ENCODE assay signal across 13 cellular contexts in genomic region chr17:65035704-65036103, GRCh38. TPM values are rescaled to one million over a fixed set of nuclear protein-coding genes. Genes with fewer than 3 reads are reported as not detected.
DNase-seq lines count a peak whose midpoint lies in the region; ATAC-seq and TF ChIP-seq lines count a peak whose summit lies in the region.
"Had no signal": no experiment of that assay in that cellular context is flagged by ENCODE, and none has a peak within 500 bp of the region (broad histone marks: within the 10 kb centered on the region; RNA-seq: fewer than 3 reads in every experiment).

No MANE protein-coding gene starts in this region.

- no peaks in the 10 kb centered on the region for H3K27me3 ChIP-seq in A673 (replicated peaks; ENCODE audit: insufficient read depth, low read depth, low read length, poor library complexity)
- H3K27me3 ChIP-seq in CD8-positive, alpha-beta T cell (ENCODE audit: insufficient read depth, low read length) = no peaks in the 10 kb centered on the region
- H3K27me3 ChIP-seq in adrenal gland = no peaks in the 10 kb centered on the region
- H3K27me3 ChIP-seq in naive thymus-derived CD4-positive, alpha-beta T cell (ENCODE audit: control insufficient read depth in 2 of 2, insufficient read depth in 2 of 2, low read length in 2 of 2) = no peaks in the 10 kb centered on the region
- H3K27me3 ChIP-seq: foreskin keratinocyte had no signal

- H3K36me3 ChIP-seq in A673 (ENCODE audit: insufficient read depth, low read length, poor library complexity, severe bottlenecking) (no peaks in the 10 kb centered on the region), adrenal gland (replicated peaks in 1 of 2) (no peaks in the 10 kb centered on the region)
- no peaks in the 10 kb centered on the region for H3K36me3 ChIP-seq in CD8-positive, alpha-beta T cell (ENCODE audit: insufficient read depth, low read length)
- no peaks in the 10 kb centered on the region for H3K36me3 ChIP-seq in naive thymus-derived CD4-positive, alpha-beta T cell (ENCODE audit: control insufficient read depth in 2 of 3, insufficient read depth in 3 of 3, low read length in 3 of 3)

- H3K4me1 ChIP-seq in A673 (ENCODE audit: insufficient read depth, low read length, poor library complexity, severe bottlenecking) (peaks cover 15% of the 10 kb centered on the region), adrenal gland (replicated peaks in 1 of 2) (peaks cover 28 to 67% of the 10 kb centered on the region in 2 donors)
- peaks cover 58% of the 10 kb centered on the region for H3K4me1 ChIP-seq in CD8-positive, alpha-beta T cell (ENCODE audit: insufficient read depth, low read length)
- peaks cover 31 to 40% of the 10 kb centered on the region in 2 donors for H3K4me1 ChIP-seq in naive thymus-derived CD4-positive, alpha-beta T cell (ENCODE audit: control insufficient read depth in 2 of 2, insufficient read depth in 2 of 2, low read length in 2 of 2)

- H3K4me1 Mint-ChIP-seq in CD8-positive, alpha-beta T cell (ENCODE audit: low read depth) = peaks cover 70% of the 10 kb centered on the region
- peaks cover 44 to 78% (median 66%) of the 10 kb centered on the region in 7 donors for H3K4me1 Mint-ChIP-seq in naive thymus-derived CD4-positive, alpha-beta T cell
- H3K4me1 Mint-ChIP-seq in HFFc6 (ENCODE audit: low read depth) = peaks cover 36% of the 10 kb centered on the region

- BruUV-seq in A673 (replicated peaks; lab: Mats Ljungman, UMichigan) = no TSS peak

- no peak for DNase-seq in A673 (ENCODE audit: low spot score)
- DNase-seq in CD8-positive, alpha-beta T cell = no peak
- DNase-seq in adrenal gland = no peak
- no peak for DNase-seq in naive thymus-derived CD4-positive, alpha-beta T cell
- no peak for DNase-seq in dermis blood vessel endothelial cell
- DNase-seq in HFFc6 = no peak
- DNase-seq in HEK293T (ENCODE audit: extremely low spot score) = no peak
- DNase-seq: activated CD4-positive, alpha-beta T cell treated with anti-CD3 and anti-CD28 coated beads, Interleukin-2, amount 50 U/mL, for 1 hour; foreskin keratinocyte; kidney glomerular epithelial cell; NCI-H1694 treated with DMSO at 0.1 percent for 48 hours; NCI-H69 had no signal

- peaks cover 27% of the 10 kb centered on the region for H3K36me3 Mint-ChIP-seq in CD8-positive, alpha-beta T cell
- peaks cover 5 to 21% (median 13%) of the 10 kb centered on the region in 5 donors for H3K36me3 Mint-ChIP-seq in naive thymus-derived CD4-positive, alpha-beta T cell
- no peaks in the 10 kb centered on the region; the same call in 1 of the 2 replicates for H3K36me3 Mint-ChIP-seq in HFFc6 (ENCODE audit: low read depth)

- CTCF ChIA-PET in A673 (lab: Charles Lee) = interaction anchor here (0.7 kb wide), 1 partner anchor 1168 kb away, joined by 3 read pairs; no protein-coding TSS in a partner anchor
- CTCF ChIA-PET in CD8-positive, alpha-beta T cell (lab: Charles Lee) = interaction anchor here (0.9 to 2.1 kb wide), 3 partner anchors 9 to 65 kb away, joined by 3 to 6 read pairs (median 3); no protein-coding TSS in a partner anchor
- CTCF ChIA-PET in naive thymus-derived CD4-positive, alpha-beta T cell (lab: Charles Lee) = interaction anchor here (0.8 to 1.5 kb wide), 2 partner anchors 17 to 1129 kb away, joined by 3 to 5 read pairs; no protein-coding TSS in a partner anchor
- CTCF ChIA-PET in HEK293T (lab: Yijun Ruan, JAX) = interaction anchor here (0.6 to 1.3 kb wide), 3 partner anchors 13 to 57 kb away, joined by 3 to 6 read pairs (median 3); no protein-coding TSS in a partner anchor

- no peaks in the 10 kb centered on the region for H3K9me3 Mint-ChIP-seq in CD8-positive, alpha-beta T cell
- no peaks in the 10 kb centered on the region for H3K9me3 Mint-ChIP-seq in naive thymus-derived CD4-positive, alpha-beta T cell
- no peaks in the 10 kb centered on the region for H3K9me3 Mint-ChIP-seq in HFFc6

- intact Hi-C loops in A673 (cut with micrococcal nuclease; ENCODE audit: unreplicated experiment) = no loop called here
- intact Hi-C loops in CD8-positive, alpha-beta T cell (cut with DNase I, micrococcal nuclease) = loop anchor here in 1 of 2 experiments (5.0 kb wide), 1 partner anchor 58 kb away; no protein-coding TSS in a partner anchor
- intact Hi-C loops in adrenal gland (cut with DNase I) = no loop called here
- intact Hi-C loops in naive thymus-derived CD4-positive, alpha-beta T cell (cut with micrococcal nuclease) = no loop called here

- no peak for ATAC-seq in CD8-positive, alpha-beta T cell
- no peak for ATAC-seq in naive thymus-derived CD4-positive, alpha-beta T cell
- ATAC-seq in GM18868 (IDR thresholded peaks at IDR 0.05; ENCODE audit: unreplicated experiment) = no peak
- ATAC-seq: foreskin keratinocyte had no signal

- peak overlapping the region; percentile 19 for H3K27ac Mint-ChIP-seq in CD8-positive, alpha-beta T cell
- H3K27ac Mint-ChIP-seq in naive thymus-derived CD4-positive, alpha-beta T cell = peak overlapping the region in 8 of 9 donors; percentile 17 to 92 (median 52)
- no peak overlapping the region; the same call in 1 of the 2 replicates for H3K27ac Mint-ChIP-seq in HFFc6

- POLR2A ChIA-PET in A673 (lab: Charles Lee; ENCODE audit: low non-redundant PET) (no interaction called here), HEK293T (lab: Yijun Ruan, JAX) (interaction anchor here (1.4 to 1.6 kb wide), 2 partner anchors 19 to 61 kb away, joined by 3 to 8 read pairs; no protein-coding TSS in a partner anchor)
- POLR2A ChIA-PET in CD8-positive, alpha-beta T cell (lab: Charles Lee) = interaction anchor here (0.6 to 1.9 kb wide), 4 partner anchors 14 to 60 kb away, joined by 3 to 4 read pairs (median 4); partner anchors contain the start of gene GNA13
- POLR2A ChIA-PET in naive thymus-derived CD4-positive, alpha-beta T cell (lab: Charles Lee) = interaction anchor here (0.9 to 2.8 kb wide), 4 partner anchors 15 to 61 kb away, joined by 3 to 8 read pairs (median 6); partner anchors contain the start of gene GNA13

- H3K27me3 Mint-ChIP-seq in CD8-positive, alpha-beta T cell (ENCODE audit: low read depth) = no peaks in the 10 kb centered on the region
- no peaks in the 10 kb centered on the region for H3K27me3 Mint-ChIP-seq in naive thymus-derived CD4-positive, alpha-beta T cell
- no peaks in the 10 kb centered on the region; the same call in 1 of the 2 replicates for H3K27me3 Mint-ChIP-seq in HFFc6 (ENCODE audit: insufficient read depth)

- TF ChIP-seq CTCF in A673 (conservative IDR thresholded peaks at IDR 0.05; ENCODE audit: low read depth, low read length) (no peak), adrenal gland (IDR thresholded peaks at IDR 0.05) (no peak), HFFc6 (IDR thresholded peaks at IDR 0.05) (no peak)
- TF ChIP-seq CTCF in CD8-positive, alpha-beta T cell (IDR thresholded peaks at IDR 0.05) = no peak

- H3K4me3 ChIP-seq in A673 (ENCODE audit: low read depth, low read length, poor library complexity, severe bottlenecking) = no peak overlapping the region
- H3K4me3 ChIP-seq in CD8-positive, alpha-beta T cell (ENCODE audit: low read depth, low read length) = no peak overlapping the region
- no peak overlapping the region for H3K4me3 ChIP-seq in adrenal gland
- H3K4me3 ChIP-seq in naive thymus-derived CD4-positive, alpha-beta T cell (ENCODE audit: low read length) = no peak overlapping the region

- no peak overlapping the region for H3K4me3 Mint-ChIP-seq in CD8-positive, alpha-beta T cell
- peak overlapping the region in 5 of 10 donors; percentile 23 to 52 (median 26) for H3K4me3 Mint-ChIP-seq in naive thymus-derived CD4-positive, alpha-beta T cell
- H3K4me3 Mint-ChIP-seq in HFFc6 = no peak overlapping the region

- 42 to 50% (median 48%) methylated on average over 9 of the region's 9 CpGs for WGBS in adrenal gland, 4 donors

- peak overlapping the region; percentile 22 for H3K27ac ChIP-seq in A673 (ENCODE audit: low read depth, low read length, poor library complexity, severe bottlenecking)
- no peak overlapping the region for H3K27ac ChIP-seq in CD8-positive, alpha-beta T cell (ENCODE audit: low read depth, low read length)
- peak overlapping the region; percentile 7 to 67 (median 38) for H3K27ac ChIP-seq in adrenal gland
- H3K27ac ChIP-seq in naive thymus-derived CD4-positive, alpha-beta T cell (ENCODE audit: low read depth, low read length) = no peak overlapping the region
- H3K27ac ChIP-seq: foreskin keratinocyte had no signal

- H3K9me3 ChIP-seq in A673 (ENCODE audit: low read depth, low read length, poor library complexity, severe bottlenecking) = no peaks in the 10 kb centered on the region
- no peaks in the 10 kb centered on the region for H3K9me3 ChIP-seq in CD8-positive, alpha-beta T cell (ENCODE audit: low read length)
- no peaks in the 10 kb centered on the region for H3K9me3 ChIP-seq in adrenal gland (replicated peaks in 1 of 3)
- H3K9me3 ChIP-seq in naive thymus-derived CD4-positive, alpha-beta T cell (ENCODE audit: control insufficient read depth in 2 of 3, low read length in 3 of 3) = no peaks in the 10 kb centered on the region

- TF ChIP-seq POLR2A in adrenal gland (IDR thresholded peaks at IDR 0.05) = no peak

TF ChIP-seq in HEK293T, 16 proteins besides CTCF, POLR2A, EP300 and RAD21:
- TF ChIP-seq PKNOX1 (IDR thresholded peaks at IDR 0.05) = no peak
- TF ChIP-seq ELF4 (IDR thresholded peaks at IDR 0.05) = no peak
- TF ChIP-seq NFRKB (IDR thresholded peaks at IDR 0.05) = no peak
- no peak for TF ChIP-seq FOXM1 (IDR thresholded peaks at IDR 0.05; ENCODE audit: borderline replicate concordance)
- no peak for TF ChIP-seq ARNT (IDR thresholded peaks at IDR 0.05)
- no peak for TF ChIP-seq FOXA1 (IDR thresholded peaks at IDR 0.05)
- TF ChIP-seq CTBP1 (IDR thresholded peaks at IDR 0.05; ENCODE audit: borderline replicate concordance) = no peak
- no peak for TF ChIP-seq SP1 (IDR thresholded peaks at IDR 0.05)
- TF ChIP-seq SUZ12 (IDR thresholded peaks at IDR 0.05) = no peak
- no peak for TF ChIP-seq TARDBP (IDR thresholded peaks at IDR 0.05)

RNA-seq across cellular contexts. Expression of gene GNA13, which starts 20.8 kb away (rescaled TPM):
- total RNA-seq in A673 (2021) = 39.2 and 41.2 TPM in 2 replicates
- 100 to 1,000 TPM; 173 to 185 TPM for total RNA-seq in CD8-positive, alpha-beta T cell
- total RNA-seq in adrenal gland = 100 to 1,000 TPM in 1 of 8 donors, 10 to 100 TPM in 7; 38.7 to 102 (median 75.6) TPM
- 10 to 100 TPM; 12.0 to 42.2 (median 16.9) TPM for polyA plus RNA-seq in adrenal gland
- 100 to 1,000 TPM in 1 of 5 experiments, 10 to 100 TPM in 4; 74.1 to 102 (median 78.7) TPM for total RNA-seq in naive thymus-derived CD4-positive, alpha-beta T cell
- polyA plus RNA-seq in naive thymus-derived CD4-positive, alpha-beta T cell = 10 to 100 TPM; 29.8 to 30.2 TPM
- total RNA-seq in dermis blood vessel endothelial cell = 73.2 and 94.7 TPM in 2 replicates
- total RNA-seq in HFFc6 (2021; fragmentation: NEBNext Ultra II Directional; extraction: Animal tissue kit (Norgen Biotek cat#: 25700)) = 10 to 100 TPM; 23.3 to 31.8 (median 27.9) TPM

Comparison
In these comparisons a context has a peak if more than half of its experiments do, and no peak if none do; other contexts are left out.
1. H3K27ac ChIP-seq: peak in A673 (single experiment) and adrenal gland (5 of 5); none in CD8-positive, alpha-beta T cell (single experiment) and naive thymus-derived CD4-positive, alpha-beta T cell (single experiment).